Comparison of ENCODE assay signal across 18 cellular contexts in the genomic region with DNA sequence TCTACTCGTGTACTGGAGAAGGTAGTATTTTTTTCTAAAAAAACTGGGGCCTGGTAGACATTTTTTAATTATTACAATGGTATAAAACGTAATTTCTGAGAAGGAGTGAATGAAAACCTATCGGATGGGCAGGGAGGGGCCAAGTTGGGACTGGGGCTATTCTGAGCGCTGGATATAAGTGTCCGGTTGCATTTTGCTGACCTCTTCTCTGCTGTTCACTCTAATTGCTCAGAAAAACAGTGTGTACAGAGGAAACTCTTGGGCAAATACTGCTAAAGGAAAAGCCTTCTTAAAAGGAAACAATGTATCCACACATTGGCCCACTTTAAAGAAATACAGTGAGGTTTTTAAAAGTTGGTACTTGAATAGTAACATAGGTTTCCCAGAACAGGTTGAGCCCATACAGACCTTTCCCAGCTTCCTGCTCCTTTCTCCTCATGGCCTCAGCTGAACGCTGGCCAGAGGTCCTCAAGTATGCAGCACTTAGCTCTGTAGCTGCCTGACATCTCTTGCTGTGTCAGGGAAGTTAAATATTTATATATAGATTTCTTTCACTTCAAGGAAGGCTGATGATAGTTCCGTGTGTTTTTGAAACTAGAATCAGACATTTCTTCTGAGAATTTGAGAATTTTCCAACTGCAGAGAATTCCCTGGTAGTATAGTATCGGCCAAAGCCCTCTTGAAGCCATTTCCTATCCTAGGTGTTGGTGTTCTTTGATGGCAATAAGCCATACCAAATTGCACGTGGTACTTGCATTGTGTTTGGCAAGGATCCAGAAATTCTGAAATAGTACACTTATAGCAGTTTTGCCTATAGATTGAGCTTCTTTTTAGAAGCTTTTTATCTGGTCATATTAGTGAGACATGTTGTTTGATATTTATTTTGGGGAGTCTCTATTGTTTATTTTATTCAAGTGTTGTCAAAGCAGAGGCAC.
DNase-seq lines count a peak whose midpoint lies in the region; ATAC-seq and TF ChIP-seq lines count a peak whose summit lies in the region.
"Had no signal": no experiment of that assay in that cellular context is flagged by ENCODE, and none has a peak within 500 bp of the region (broad histone marks: within the 10 kb centered on the region; RNA-seq: fewer than 3 reads in every experiment).

No MANE protein-coding gene starts in this region.

- H3K4me3 ChIP-seq in heart right ventricle (no peak overlapping the region), HAP-1 (no peak overlapping the region)

- in situ Hi-C loops in HAP-1 (cut with MboI; ENCODE audit: low sequenced_read_pairs), result no loop called here

- TF ChIP-seq EP300 in Ishikawa (IDR thresholded peaks at IDR 0.05; ENCODE audit: borderline replicate concordance), result no peak

- WGBS in heart right ventricle, 2 donors, result 22 to 28% methylated on average over 9 of the region's 9 CpGs

- H3K36me3 ChIP-seq in heart right ventricle (no peaks in the 10 kb centered on the region), HAP-1 (replicated peaks) (no peaks in the 10 kb centered on the region)

- H3K27ac ChIP-seq in heart right ventricle, result peak overlapping the region in 8 of 10 donors; percentile 7 to 72 (median 48)
- H3K27ac ChIP-seq: C4-2B had no signal

- H3K27me3 Mint-ChIP-seq in progenitor cell of endocrine pancreas, result no peaks in the 10 kb centered on the region
- H3K27me3 Mint-ChIP-seq: activated naive CD4-positive, alpha-beta T cell treated with anti-CD3 and anti-CD28 coated beads, Interleukin-2, amount 10 ng/mL, durations not matched to agents 7 days and 5 days; effector memory CD8-positive, alpha-beta T cell; IgD-negative memory B cell had no signal

- TF ChIP-seq RAD21 in Ishikawa (IDR thresholded peaks at IDR 0.05; ENCODE audit: low read depth), result no peak

- TF ChIP-seq CTCF in heart right ventricle (IDR thresholded peaks at IDR 0.05), result no peak
- no peak for TF ChIP-seq CTCF in progenitor cell of endocrine pancreas (IDR thresholded peaks at IDR 0.05; ENCODE audit: unreplicated experiment)

- H3K4me1 ChIP-seq in heart right ventricle, result peaks cover 0 to 39% (median 12%) of the 10 kb centered on the region in 9 donors
- no peaks in the 10 kb centered on the region for H3K4me1 ChIP-seq in HAP-1

- H3K4me1 Mint-ChIP-seq in progenitor cell of endocrine pancreas (ENCODE audit: low read depth), result peaks cover 26% of the 10 kb centered on the region
- H3K4me1 Mint-ChIP-seq: activated B cell treated with CpG ODN at 0.5 μM for 24 hours; activated naive CD4-positive, alpha-beta T cell treated with anti-CD3 and anti-CD28 coated beads, Interleukin-2, amount 10 ng/mL, durations not matched to agents 7 days and 5 days; IgD-negative memory B cell had no signal

- H3K9me3 ChIP-seq in heart right ventricle (no peaks in the 10 kb centered on the region), HAP-1 (no peaks in the 10 kb centered on the region)

- H3K4me3 Mint-ChIP-seq in progenitor cell of endocrine pancreas (ENCODE audit: low read depth), result no peak overlapping the region
- H3K4me3 Mint-ChIP-seq: activated B cell treated with CpG ODN at 0.5 μM for 24 hours; activated naive CD4-positive, alpha-beta T cell treated with anti-CD3 and anti-CD28 coated beads, Interleukin-2, amount 10 ng/mL, durations not matched to agents 7 days and 5 days; effector memory CD8-positive, alpha-beta T cell; IgD-negative memory B cell; immature natural killer cell had no signal

- H3K36me3 Mint-ChIP-seq in progenitor cell of endocrine pancreas (ENCODE audit: insufficient read depth), result peaks cover 25% of the 10 kb centered on the region
- H3K36me3 Mint-ChIP-seq: activated naive CD4-positive, alpha-beta T cell treated with anti-CD3 and anti-CD28 coated beads, Interleukin-2, amount 10 ng/mL, durations not matched to agents 7 days and 5 days; IgD-negative memory B cell had no signal

- DNase-seq in NCI-H345 (lab: John Stamatoyannopoulos, UW) (peak; percentile 61), heart right ventricle (peak in 1 of 2 donors; percentile 30), progenitor cell of endocrine pancreas (ENCODE audit: low spot score, unreplicated experiment) (no peak), HAP-1 (ENCODE audit: low spot score in 2 of 2) (no peak)
- DNase-seq in activated CD4-positive, CD25-positive, alpha-beta regulatory T cell treated with anti-CD3 and anti-CD28 coated beads, Interleukin-2, amount 50 U/mL, for 72 hours, result no peak
- no peak for DNase-seq in activated CD4-positive, alpha-beta T cell treated with anti-CD3 and anti-CD28 coated beads for 1 hour
- DNase-seq: activated B cell treated with CpG ODN at 0.5 μM for 24 hours; activated CD8-positive, alpha-beta memory T cell treated with anti-CD3 and anti-CD28 coated beads, Interleukin-2, amount 50 U/mL, for 48 hours; activated naive CD4-positive, alpha-beta T cell treated with anti-CD3 and anti-CD28 coated beads, Interleukin-2, amount 10 ng/mL, durations not matched to agents 7 days and 5 days; effector memory CD8-positive, alpha-beta T cell; immature natural killer cell; NCI-H187; OCI-M1; SW 1271 had no signal

- H3K27ac Mint-ChIP-seq in progenitor cell of endocrine pancreas, result peak overlapping the region; percentile 70
- H3K27ac Mint-ChIP-seq: activated B cell treated with CpG ODN at 0.5 μM for 24 hours; activated naive CD4-positive, alpha-beta T cell treated with anti-CD3 and anti-CD28 coated beads, Interleukin-2, amount 10 ng/mL, durations not matched to agents 7 days and 5 days; effector memory CD8-positive, alpha-beta T cell; IgD-negative memory B cell; immature natural killer cell had no signal

- intact Hi-C loops in heart right ventricle (cut with DNase I), result no loop called here

- H3K27me3 ChIP-seq in heart right ventricle (no peaks in the 10 kb centered on the region), HAP-1 (ENCODE audit: low read depth) (peaks cover 2% of the 10 kb centered on the region; the same call in 1 of the 2 replicates)

- peak; percentile 67 to 96 (median 85) for ATAC-seq in heart right ventricle
- no peak for ATAC-seq in GM19328 (IDR thresholded peaks at IDR 0.05; ENCODE audit: unreplicated experiment)
- ATAC-seq: effector memory CD8-positive, alpha-beta T cell had no signal

- H3K9me3 Mint-ChIP-seq in progenitor cell of endocrine pancreas (ENCODE audit: low read depth), result no peaks in the 10 kb centered on the region
- H3K9me3 Mint-ChIP-seq: activated B cell treated with CpG ODN at 0.5 μM for 24 hours; activated naive CD4-positive, alpha-beta T cell treated with anti-CD3 and anti-CD28 coated beads, Interleukin-2, amount 10 ng/mL, durations not matched to agents 7 days and 5 days; effector memory CD8-positive, alpha-beta T cell; IgD-negative memory B cell; immature natural killer cell had no signal

TF ChIP-seq in Ishikawa, 13 proteins besides CTCF, POLR2A, EP300 and RAD21:
- TF ChIP-seq NFIC (IDR thresholded peaks at IDR 0.05), result peak; percentile 37; the same call in 1 of the 2 replicates
- TF ChIP-seq, protein P1, sequence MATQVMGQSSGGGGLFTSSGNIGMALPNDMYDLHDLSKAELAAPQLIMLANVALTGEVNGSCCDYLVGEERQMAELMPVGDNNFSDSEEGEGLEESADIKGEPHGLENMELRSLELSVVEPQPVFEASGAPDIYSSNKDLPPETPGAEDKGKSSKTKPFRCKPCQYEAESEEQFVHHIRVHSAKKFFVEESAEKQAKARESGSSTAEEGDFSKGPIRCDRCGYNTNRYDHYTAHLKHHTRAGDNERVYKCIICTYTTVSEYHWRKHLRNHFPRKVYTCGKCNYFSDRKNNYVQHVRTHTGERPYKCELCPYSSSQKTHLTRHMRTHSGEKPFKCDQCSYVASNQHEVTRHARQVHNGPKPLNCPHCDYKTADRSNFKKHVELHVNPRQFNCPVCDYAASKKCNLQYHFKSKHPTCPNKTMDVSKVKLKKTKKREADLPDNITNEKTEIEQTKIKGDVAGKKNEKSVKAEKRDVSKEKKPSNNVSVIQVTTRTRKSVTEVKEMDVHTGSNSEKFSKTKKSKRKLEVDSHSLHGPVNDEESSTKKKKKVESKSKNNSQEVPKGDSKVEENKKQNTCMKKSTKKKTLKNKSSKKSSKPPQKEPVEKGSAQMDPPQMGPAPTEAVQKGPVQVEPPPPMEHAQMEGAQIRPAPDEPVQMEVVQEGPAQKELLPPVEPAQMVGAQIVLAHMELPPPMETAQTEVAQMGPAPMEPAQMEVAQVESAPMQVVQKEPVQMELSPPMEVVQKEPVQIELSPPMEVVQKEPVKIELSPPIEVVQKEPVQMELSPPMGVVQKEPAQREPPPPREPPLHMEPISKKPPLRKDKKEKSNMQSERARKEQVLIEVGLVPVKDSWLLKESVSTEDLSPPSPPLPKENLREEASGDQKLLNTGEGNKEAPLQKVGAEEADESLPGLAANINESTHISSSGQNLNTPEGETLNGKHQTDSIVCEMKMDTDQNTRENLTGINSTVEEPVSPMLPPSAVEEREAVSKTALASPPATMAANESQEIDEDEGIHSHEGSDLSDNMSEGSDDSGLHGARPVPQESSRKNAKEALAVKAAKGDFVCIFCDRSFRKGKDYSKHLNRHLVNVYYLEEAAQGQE (IDR thresholded peaks at IDR 0.05; ENCODE audit: low read depth), result no peak
